In genomic region chr10:75253281-75254220, GRCh38 we compare ENCODE assay signal across 20 cellular contexts. TPM values are rescaled to one million over a fixed set of nuclear protein-coding genes. Genes with fewer than 3 reads are reported as not detected.
A peak's percentile ranks its signal among the peaks of the same experiment; 100 is the strongest.
DNase-seq lines count a peak whose midpoint lies in the region; ATAC-seq, FAIRE-seq and TF ChIP-seq lines count a peak whose summit lies in the region.
"Had no signal": no experiment of that assay in that cellular context is flagged by ENCODE, and none has a peak within 500 bp of the region (broad histone marks: within the 10 kb centered on the region; RNA-seq: fewer than 3 reads in every experiment).

No MANE protein-coding gene starts in this region.

- WGBS in HepG2 (ENCODE audit: low lambda C conversion rate), result 39% methylated on average over 1 of the region's 1 CpG
- WGBS in right lobe of liver (ENCODE audit: insufficient coverage, low coverage, low lambda C conversion rate, missing lambda C conversion rate), result 89% methylated on average over 1 of the region's 1 CpG

- CTCF ChIA-PET in HepG2 (lab: Yijun Ruan, JAX; ENCODE audit: low intra/inter-chr PET ratio, low total read pairs), result no interaction called here

- H3K27me3 ChIP-seq in HepG2 (ENCODE audit: control insufficient read depth in 1 of 2, insufficient read depth in 2 of 2, low read length in 2 of 2) (no peaks in the 10 kb centered on the region), right lobe of liver (no peaks in the 10 kb centered on the region), SU-DHL-6 (ENCODE audit: low read length) (no peaks in the 10 kb centered on the region)

- TF ChIP-seq EP300 in HepG2 (IDR thresholded peaks at IDR 0.05; ENCODE audit: low read depth in 2 of 2, low read length in 2 of 2) (no peak), HepG2 (CRISPR knock-in tag; IDR thresholded peaks at IDR 0.05; ENCODE audit: borderline replicate concordance) (no peak)

- no peak overlapping the region for H3K27ac ChIP-seq in HepG2 (ENCODE audit: extremely low read length, insufficient read depth, low read length)
- H3K27ac ChIP-seq in right lobe of liver, result no peak overlapping the region
- no peak overlapping the region for H3K27ac ChIP-seq in SU-DHL-6 (ENCODE audit: low read depth, low read length)

- DNase-seq in HepG2 (ENCODE audit: low spot score), result no peak
- DNase-seq in right lobe of liver, result no peak
- peak; percentile 84 for DNase-seq in epithelial cell of esophagus (ENCODE audit: low read depth)
- DNase-seq in NCI-H69 (lab: John Stamatoyannopoulos, UW), result no peak
- DNase-seq in NCI-H128 (lab: John Stamatoyannopoulos, UW; ENCODE audit: unreplicated experiment), result no peak
- DNase-seq in retina, result no peak
- DNase-seq in GM12892 (ENCODE audit: insufficient read length), result no peak
- DNase-seq: C1 segment of cervical spinal cord, DMS 273 treated with DMSO at 0.1 percent for 48 hours, H9, Kasumi-1, NCI-H1436 treated with DMSO at 0.1 percent for 48 hours, NCI-H2029 treated with DMSO at 0.1 percent for 48 hours, NCI-H2171 treated with DMSO at 0.1 percent for 48 hours, NCI-H446 treated with DMSO at 0.1 percent for 48 hours, NCI-H774, PC-3 had no signal

- no peaks in the 10 kb centered on the region for H3K9me2 ChIP-seq in SU-DHL-6 (replicated peaks; ENCODE audit: insufficient read depth, low read length)

- H3K79me2 ChIP-seq in HepG2 (ENCODE audit: insufficient read depth, low read length) (no peaks in the 10 kb centered on the region), SU-DHL-6 (ENCODE audit: insufficient read depth, low read length) (no peaks in the 10 kb centered on the region)

- no peak for TF ChIP-seq POLR2A in HepG2 (IDR thresholded peaks at IDR 0.05; ENCODE audit: insufficient read depth in 1 of 2, low read depth in 2 of 2, low read length in 2 of 2)
- no peak for TF ChIP-seq POLR2A in right lobe of liver (IDR thresholded peaks at IDR 0.05)
- TF ChIP-seq POLR2A in GM12892 (IDR thresholded peaks at IDR 0.05; ENCODE audit: low read depth, low read length), result no peak

- H3K4me1 ChIP-seq in HepG2 (ENCODE audit: insufficient read depth, low read length), result peaks cover 8% of the 10 kb centered on the region
- no peaks in the 10 kb centered on the region for H3K4me1 ChIP-seq in right lobe of liver

- no peak overlapping the region for H3K9ac ChIP-seq in HepG2 (ENCODE audit: insufficient read depth, low read depth, low read length)
- H3K9ac ChIP-seq in SU-DHL-6 (ENCODE audit: low read length), result no peak overlapping the region

- H3F3A ChIP-seq in SU-DHL-6 (ENCODE audit: insufficient read depth), result no peaks in the 10 kb centered on the region

- H2AFZ ChIP-seq in HepG2 (ENCODE audit: low read length), result no peak overlapping the region
- no peak overlapping the region for H2AFZ ChIP-seq in SU-DHL-6 (ENCODE audit: low read depth, low read length, severe bottlenecking)

- no peak for FAIRE-seq in HepG2 (lab: Jason Lieb, UNC)
- no peak for FAIRE-seq in GM12892 (lab: Jason Lieb, UNC)
- FAIRE-seq: GM19239 had no signal

- ATAC-seq in HepG2 (no peak), right lobe of liver (no peak)
- ATAC-seq: PC-3, Right ventricle myocardium inferior had no signal

- H4K20me1 ChIP-seq in HepG2 (ENCODE audit: insufficient read depth, low read length), result no peaks in the 10 kb centered on the region
- no peaks in the 10 kb centered on the region for H4K20me1 ChIP-seq in SU-DHL-6 (ENCODE audit: low read depth, low read length)

- H3K36me3 ChIP-seq in HepG2 (replicated peaks in 1 of 2; ENCODE audit: control insufficient read depth in 1 of 2, insufficient read depth in 2 of 2, low read length in 2 of 2) (no peaks in the 10 kb centered on the region), right lobe of liver (no peaks in the 10 kb centered on the region), SU-DHL-6 (ENCODE audit: low read length) (0 out of 2 replicates have a peak, but pooled peaks cover 4% of the 10 kb centered on the region)

- POLR2A ChIA-PET in HepG2 (lab: Yijun Ruan, JAX), result no interaction called here

- H3K4me3 ChIP-seq in HepG2 (replicated peaks in 1 of 3; ENCODE audit: insufficient read depth in 1 of 3, low read depth in 2 of 3, low read length in 3 of 3) (no peak overlapping the region), right lobe of liver (no peak overlapping the region), SU-DHL-6 (ENCODE audit: insufficient read depth, low read length, poor library complexity, severe bottlenecking) (peak overlapping the region; percentile 2), epithelial cell of esophagus (ENCODE audit: low read length) (no peak overlapping the region)

- H3K9me3 ChIP-seq in HepG2 (ENCODE audit: low read length) (peaks cover 17% of the 10 kb centered on the region; the same call in 1 of the 2 replicates), right lobe of liver (no peaks in the 10 kb centered on the region), SU-DHL-6 (ENCODE audit: insufficient read depth, low read length) (peaks cover 18% of the 10 kb centered on the region; the same call in 1 of the 2 replicates)

- in situ Hi-C loops in HepG2 (cut with HindIII; ENCODE audit: extremely low pct_ligation_motif_present, low pct_unique_long_range_greater_than_20kb), result no loop called here

- intact Hi-C loops in HepG2 (cut with micrococcal nuclease; ENCODE audit: unreplicated experiment) (no loop called here), right lobe of liver (cut with DNase I) (no loop called here)

- no peak for TF ChIP-seq RAD21 in HepG2 (CRISPR knock-in tag; IDR thresholded peaks at IDR 0.05)

- H3K4me2 ChIP-seq in HepG2 (ENCODE audit: low read depth, low read length), result no peak overlapping the region
- no peak overlapping the region for H3K4me2 ChIP-seq in SU-DHL-6 (ENCODE audit: low read depth, low read length, poor library complexity, severe bottlenecking)

- BruUV-seq in HepG2 (replicated peaks; lab: Mats Ljungman, UMichigan), result no TSS peak

- TF ChIP-seq CTCF in HepG2 (CRISPR knock-in tag; IDR thresholded peaks at IDR 0.05) (no peak), right lobe of liver (IDR thresholded peaks at IDR 0.05) (no peak), SU-DHL-6 (IDR thresholded peaks at IDR 0.05; ENCODE audit: insufficient read depth, low read length, poor library complexity, severe bottlenecking) (no peak), epithelial cell of esophagus (IDR thresholded peaks at IDR 0.05; ENCODE audit: insufficient read depth, low read depth, low read length, missing control alignments) (no peak)

RNA-seq across cellular contexts. Expression of gene COMTD1, which starts 17.8 kb away (rescaled TPM):
- 9.8 and 18.4 TPM in 2 replicates for total RNA-seq in HepG2 (2016; rRNA removed; fragmentation: Illumina TruSeq; extraction: Trizol)
- total RNA-seq in HepG2 (2016; cell fraction: cytosol; rRNA removed; fragmentation: Illumina TruSeq; extraction: Trizol; ENCODE audit: low read depth), result 12.2 and 16.1 TPM in 2 replicates
- total RNA-seq in HepG2 (2016; cell fraction: insoluble cytoplasmic fraction; rRNA removed; fragmentation: Illumina TruSeq; extraction: Trizol), result 10.6 and 19.5 TPM in 2 replicates
- 12.0 and 14.7 TPM in 2 replicates for total RNA-seq in HepG2 (2016; cell fraction: membrane; rRNA removed; fragmentation: Illumina TruSeq; extraction: Trizol)
- total RNA-seq in HepG2 (2016; cell fraction: nucleus; rRNA removed; fragmentation: Illumina TruSeq; extraction: Trizol), result 14.6 and 16.0 TPM in 2 replicates
- 11.8 and 12.6 TPM in 2 replicates for polyA plus RNA-seq in HepG2 (2011; rRNA removed)
- polyA plus RNA-seq in HepG2 (2011; cell fraction: cytosol; rRNA removed), result 6.8 and 16.3 TPM in 2 replicates
- polyA plus RNA-seq in HepG2 (2011; cell fraction: nucleus; rRNA removed), result 56.9 and 70.5 TPM in 2 replicates
- 8.1 and 13.6 TPM in 2 replicates for polyA plus RNA-seq in HepG2 (2012)
- 10.0 and 12.3 TPM in 2 replicates for polyA plus RNA-seq in HepG2 (2016; cell fraction: cytosol; fragmentation: Illumina TruSeq; extraction: Trizol; ENCODE audit: low read depth)
- 8.1 and 10.1 TPM in 2 replicates for polyA plus RNA-seq in HepG2 (2016; cell fraction: insoluble cytoplasmic fraction; fragmentation: Illumina TruSeq; extraction: Trizol; ENCODE audit: low read depth)
- 9.1 and 10.0 TPM in 2 replicates for polyA plus RNA-seq in HepG2 (2016; cell fraction: membrane; fragmentation: Illumina TruSeq; extraction: Trizol; ENCODE audit: low read depth)
- polyA plus RNA-seq in HepG2 (2016; cell fraction: nucleus; fragmentation: Illumina TruSeq; extraction: Trizol; ENCODE audit: insufficient read depth, low read depth), result 30.4 and 30.9 TPM in 2 replicates
- polyA minus RNA-seq in HepG2 (2011; rRNA and poly(A)+ RNA removed; ENCODE audit: low replicate concordance), result 5.5 and 7.7 TPM in 2 replicates
- 3.2 and 9.5 TPM in 2 replicates for polyA minus RNA-seq in HepG2 (2011; cell fraction: cytosol; rRNA and poly(A)+ RNA removed)
- polyA minus RNA-seq in HepG2 (2011; cell fraction: nucleus; rRNA and poly(A)+ RNA removed), result 3.4 and 4.1 TPM in 2 replicates
- total RNA-seq in right lobe of liver, result 10 to 100 TPM; 14.3 to 88.7 (median 22.1) TPM
- polyA plus RNA-seq in GM12892 (2012; ENCODE audit: missing spikeins), result 10.5 TPM

RNA-seq across cellular contexts. Expression of gene VDAC2, which starts 43.0 kb away (rescaled TPM):
- total RNA-seq in HepG2 (2016; rRNA removed; fragmentation: Illumina TruSeq; extraction: Trizol) (222 and 289 TPM in 2 replicates), right lobe of liver (10 to 100 TPM; 48.3 to 92.7 (median 70.2) TPM)
- 104 and 114 TPM in 2 replicates for total RNA-seq in HepG2 (2016; cell fraction: cytosol; rRNA removed; fragmentation: Illumina TruSeq; extraction: Trizol; ENCODE audit: low read depth)
- total RNA-seq in HepG2 (2016; cell fraction: insoluble cytoplasmic fraction; rRNA removed; fragmentation: Illumina TruSeq; extraction: Trizol), result 211 and 292 TPM in 2 replicates
- total RNA-seq in HepG2 (2016; cell fraction: membrane; rRNA removed; fragmentation: Illumina TruSeq; extraction: Trizol), result 204 and 207 TPM in 2 replicates
- total RNA-seq in HepG2 (2016; cell fraction: nucleus; rRNA removed; fragmentation: Illumina TruSeq; extraction: Trizol), result 115 and 129 TPM in 2 replicates
- polyA plus RNA-seq in HepG2 (2011; rRNA removed), result 51.4 and 67.9 TPM in 2 replicates
- 57.5 and 78.7 TPM in 2 replicates for polyA plus RNA-seq in HepG2 (2011; cell fraction: cytosol; rRNA removed)
- 39.7 and 47.6 TPM in 2 replicates for polyA plus RNA-seq in HepG2 (2011; cell fraction: nucleus; rRNA removed)
- 254 and 278 TPM in 2 replicates for polyA plus RNA-seq in HepG2 (2012)
- polyA plus RNA-seq in HepG2 (2016; cell fraction: cytosol; fragmentation: Illumina TruSeq; extraction: Trizol; ENCODE audit: low read depth), result 130 and 148 TPM in 2 replicates
- 312 and 323 TPM in 2 replicates for polyA plus RNA-seq in HepG2 (2016; cell fraction: insoluble cytoplasmic fraction; fragmentation: Illumina TruSeq; extraction: Trizol; ENCODE audit: low read depth)
- 182 and 196 TPM in 2 replicates for polyA plus RNA-seq in HepG2 (2016; cell fraction: membrane; fragmentation: Illumina TruSeq; extraction: Trizol; ENCODE audit: low read depth)
- 145 and 163 TPM in 2 replicates for polyA plus RNA-seq in HepG2 (2016; cell fraction: nucleus; fragmentation: Illumina TruSeq; extraction: Trizol; ENCODE audit: insufficient read depth, low read depth)
- polyA minus RNA-seq in HepG2 (2011; rRNA and poly(A)+ RNA removed; ENCODE audit: low replicate concordance), result 45.3 and 49.0 TPM in 2 replicates
- polyA minus RNA-seq in HepG2 (2011; cell fraction: cytosol; rRNA and poly(A)+ RNA removed), result 83.7 and 98.7 TPM in 2 replicates
- polyA minus RNA-seq in HepG2 (2011; cell fraction: nucleus; rRNA and poly(A)+ RNA removed), result 59.0 and 61.9 TPM in 2 replicates
- polyA plus RNA-seq in GM12892 (2012; ENCODE audit: missing spikeins), result 239 TPM
